ENCODE assay signal across 18 cellular contexts in genomic region chr7:111104710-111105109, GRCh38.
DNase-seq lines count a peak whose midpoint lies in the region; ATAC-seq and FAIRE-seq lines count a peak whose summit lies in the region.
"Had no signal": no experiment of that assay in that cellular context is flagged by ENCODE, and none has a peak within 500 bp of the region (broad histone marks: within the 10 kb centered on the region; RNA-seq: fewer than 3 reads in every experiment).

No MANE protein-coding gene starts in this region.

- peak overlapping the region; percentile 31 for H3K4me3 Mint-ChIP-seq in memory B cell
- H3K4me3 Mint-ChIP-seq: activated CD4-positive, alpha-beta memory T cell treated with anti-CD3 and anti-CD28 coated beads, Interleukin-2, amount 10 ng/mL, durations not matched to agents 7 days and 5 days had no signal

- H3K4me1 Mint-ChIP-seq in memory B cell = peaks cover 20% of the 10 kb centered on the region

- no peaks in the 10 kb centered on the region for H3K36me3 Mint-ChIP-seq in memory B cell

- H3K9me3 Mint-ChIP-seq in memory B cell = no peaks in the 10 kb centered on the region
- H3K9me3 Mint-ChIP-seq: activated CD4-positive, alpha-beta memory T cell treated with anti-CD3 and anti-CD28 coated beads, Interleukin-2, amount 10 ng/mL, durations not matched to agents 7 days and 5 days had no signal

- FAIRE-seq in GM18507 (lab: Jason Lieb, UNC) = peak; percentile 46
- FAIRE-seq: frontal cortex had no signal

- no peaks in the 10 kb centered on the region for H3K27me3 Mint-ChIP-seq in memory B cell
- H3K27me3 Mint-ChIP-seq: activated CD4-positive, alpha-beta memory T cell treated with anti-CD3 and anti-CD28 coated beads, Interleukin-2, amount 10 ng/mL, durations not matched to agents 7 days and 5 days had no signal

- H3K27ac Mint-ChIP-seq in memory B cell = peak overlapping the region; percentile 91
- H3K27ac Mint-ChIP-seq: activated CD4-positive, alpha-beta memory T cell treated with anti-CD3 and anti-CD28 coated beads, Interleukin-2, amount 10 ng/mL, durations not matched to agents 7 days and 5 days had no signal

- peak; percentile 46 for ATAC-seq in GM21515 (IDR thresholded peaks at IDR 0.05; ENCODE audit: unreplicated experiment)
- ATAC-seq in HG03575 (IDR thresholded peaks at IDR 0.05; ENCODE audit: extremely low read depth, insufficient number of reproducible peaks, low FRiP score, unreplicated experiment) = peak; percentile 43
- peak; percentile 86 for ATAC-seq in memory B cell (ENCODE audit: low read depth)
- no peak for ATAC-seq in HG03520 (IDR thresholded peaks at IDR 0.05; ENCODE audit: unreplicated experiment)
- ATAC-seq in HG03095 (IDR thresholded peaks at IDR 0.05; ENCODE audit: unreplicated experiment) = no peak
- ATAC-seq: left colon, Panc1, right lobe of liver had no signal

- DNase-seq in GM18507 (ENCODE audit: extremely low spot score, insufficient read length, low read depth) (no peak), memory B cell (ENCODE audit: low spot score in 2 of 2) (peak in 1 of 2 donors; percentile 11), NCI-H2081 treated with DMSO at 0.1 percent for 48 hours (lab: John Stamatoyannopoulos, UW) (no peak)
- DNase-seq: activated CD4-positive, alpha-beta memory T cell treated with anti-CD3 and anti-CD28 coated beads, Interleukin-2, amount 10 ng/mL, durations not matched to agents 7 days and 5 days; activated effector memory CD4-positive, alpha-beta T cell treated with anti-CD3 and anti-CD28 coated beads, Interleukin-2, amount 50 U/mL, for 16 hours; AML-193; left colon; MG63; NCI-H2029; NCI-H524 treated with DMSO at 0.1 percent for 48 hours; right lobe of liver; stimulated activated CD4-positive, alpha-beta T cell treated with anti-CD3 and anti-CD28 coated beads, Interleukin-2, amount 100 ng/mL, for 24 hours had no signal

Comparison
In these comparisons a context has a peak if more than half of its experiments do, and no peak if none do; other contexts are left out.
1. ATAC-seq: peak in GM21515 (single experiment), HG03575 (single experiment) and memory B cell (single experiment); none in HG03520 (single experiment) and HG03095 (single experiment).